ENCODE assay signal across 21 cellular contexts in genomic region chr17:53033297-53033696, GRCh38.
"Had no signal": no experiment of that assay in that cellular context is flagged by ENCODE, and none has a peak within 500 bp of the region (broad histone marks: within the 10 kb centered on the region; RNA-seq: fewer than 3 reads in every experiment).

No MANE protein-coding gene starts in this region.

- H3K4me3 Mint-ChIP-seq: activated CD4-positive, alpha-beta T cell treated with anti-CD3 and anti-CD28 coated beads, Interleukin-2, amount 10 ng/mL, durations not matched to agents 24 days and 14 days; activated CD8-positive, alpha-beta T cell treated with anti-CD3 and anti-CD28 coated beads for 36 hours; activated naive CD4-positive, alpha-beta T cell treated with anti-CD3 and anti-CD28 coated beads, Interleukin-2, amount 50 U/mL, for 24 hours; brain; T-helper 1 cell treated with Interleukin-12 subunit alpha and Interleukin-12 subunit beta and Interleukin-4 antibody, amounts not matched to agents 30 μg/mL and 1 μg/mL, for 36 hours; T-helper 2 cell treated with Interferon-gamma antibody and Interleukin-4, amounts not matched to agents 5 μg/mL and 100 μg/mL, for 36 hours had no signal

- H3K27me3 Mint-ChIP-seq: activated CD4-positive, alpha-beta T cell treated with anti-CD3 and anti-CD28 coated beads, Interleukin-2, amount 10 ng/mL, durations not matched to agents 24 days and 14 days; activated CD8-positive, alpha-beta T cell treated with anti-CD3 and anti-CD28 coated beads for 36 hours; activated naive CD4-positive, alpha-beta T cell treated with anti-CD3 and anti-CD28 coated beads, Interleukin-2, amount 50 U/mL, for 24 hours had no signal

- DNase-seq: activated CD4-positive, alpha-beta T cell treated with anti-CD3 and anti-CD28 coated beads, Interleukin-2, amount 10 ng/mL, durations not matched to agents 24 days and 14 days; activated CD4-positive, alpha-beta T cell treated with anti-CD3 and anti-CD28 coated beads, Interleukin-2, amount 50 U/mL, for 4 hours; activated gamma-delta T cell; activated naive CD4-positive, alpha-beta T cell treated with Interleukin-2 at 50 U/mL for 16 hours; activated T-cell treated with anti-CD3 and anti-CD28 coated beads, Interleukin-2, amount 50 U/mL, for 1 hour; anterior cingulate cortex; cerebellar nuclear complex; NCI-H1436 treated with DMSO at 0.1 percent for 48 hours; NCI-H2227 treated with DMSO at 0.1 percent for 48 hours; NCI-H748 treated with DMSO at 0.1 percent for 48 hours; NK-92 treated with Interleukin-12 subunit alpha and Interleukin-12 subunit beta, amount 100 ng/mL, for 24 hours; Peyer's patch had no signal

- H3K4me1 Mint-ChIP-seq: activated CD4-positive, alpha-beta T cell treated with anti-CD3 and anti-CD28 coated beads, Interleukin-2, amount 10 ng/mL, durations not matched to agents 24 days and 14 days; activated naive CD4-positive, alpha-beta T cell treated with anti-CD3 and anti-CD28 coated beads, Interleukin-2, amount 50 U/mL, for 24 hours; brain had no signal

- H3K9me3 ChIP-seq: SJSA1, SK-N-SH had no signal

- H3K9me2 ChIP-seq: SK-N-SH had no signal

- H3K4me1 ChIP-seq: Peyer's patch, SJSA1 had no signal

- H3K36me3 Mint-ChIP-seq: activated naive CD4-positive, alpha-beta T cell treated with anti-CD3 and anti-CD28 coated beads, Interleukin-2, amount 50 U/mL, for 24 hours; brain had no signal

- H3K4me2 ChIP-seq: SK-N-SH had no signal

- ATAC-seq: activated CD8-positive, alpha-beta T cell treated with anti-CD3 and anti-CD28 coated beads for 36 hours; PC-3 had no signal

- H3K4me3 ChIP-seq: Peyer's patch, SJSA1 had no signal

- H3K9ac ChIP-seq: SK-N-SH had no signal

- H3K27ac ChIP-seq: Peyer's patch, SJSA1 had no signal

- H3K27me3 ChIP-seq: Peyer's patch, SJSA1 had no signal

- H3K27ac Mint-ChIP-seq: activated CD4-positive, alpha-beta T cell treated with anti-CD3 and anti-CD28 coated beads, Interleukin-2, amount 10 ng/mL, durations not matched to agents 24 days and 14 days; activated CD8-positive, alpha-beta T cell treated with anti-CD3 and anti-CD28 coated beads for 36 hours; activated naive CD4-positive, alpha-beta T cell treated with anti-CD3 and anti-CD28 coated beads, Interleukin-2, amount 50 U/mL, for 24 hours; activated T-helper 2 cell treated with anti-CD3 and anti-CD28 coated beads, Interferon-gamma antibody, Interleukin-2, Interleukin-4, amounts not matched to agents 10 μg/mL and 5 μg/mL and 100 μg/mL, durations not matched to agents 14 hours and 24 hours and 36 hours; brain; T-helper 1 cell treated with Interleukin-12 subunit alpha and Interleukin-12 subunit beta and Interleukin-4 antibody, amounts not matched to agents 30 μg/mL and 1 μg/mL, for 36 hours; T-helper 2 cell treated with Interferon-gamma antibody and Interleukin-4, amounts not matched to agents 5 μg/mL and 100 μg/mL, for 36 hours had no signal

- H3K36me3 ChIP-seq: Peyer's patch, SJSA1 had no signal
